In the genomic region with DNA sequence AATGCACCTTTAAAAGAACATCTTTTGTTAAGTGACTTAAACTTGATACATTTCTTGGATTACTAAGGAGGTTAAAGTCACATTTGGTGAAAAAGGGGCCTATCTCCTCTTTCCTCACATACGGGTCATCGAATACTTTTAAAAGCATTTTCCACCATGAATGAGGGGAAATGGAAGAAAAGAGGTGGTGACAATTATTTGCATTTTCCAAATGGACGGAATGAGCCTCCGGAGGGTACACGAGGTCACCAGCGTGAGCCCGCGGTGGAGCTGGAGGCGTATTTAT, we compare ENCODE assay signal across 8 cellular contexts. TPM values are rescaled to one million over a fixed set of nuclear protein-coding genes. Genes with fewer than 3 reads are reported as not detected.
DNase-seq lines count a peak whose midpoint lies in the region; ATAC-seq and TF ChIP-seq lines count a peak whose summit lies in the region.

No MANE protein-coding gene starts in this region.

- H3K4me3 ChIP-seq in HCT116 (replicated peaks in 1 of 2; ENCODE audit: low read depth in 1 of 2, low read length in 2 of 2) (peak overlapping the region; percentile 79 to 81), smooth muscle cell (peak overlapping the region; percentile 84)

- H3K4me2 ChIP-seq in HCT116 (ENCODE audit: low read length) (peak overlapping the region; percentile 81), smooth muscle cell (peak overlapping the region; percentile 83)

- intact Hi-C loops in HCT116 (cut with micrococcal nuclease), result loop anchor here (5.0 kb wide), 1 partner anchor 233 kb away; a partner anchor contains a TSS

- peak overlapping the region; percentile 78 to 88 (median 87) for H3K4me3 Mint-ChIP-seq in T-cell

- no peaks in the 10 kb centered on the region for H3K36me3 Mint-ChIP-seq in T-cell

- DNase-seq in HCT116 (ENCODE audit: low read depth, low spot score) (no peak), T-cell (no peak), foreskin keratinocyte (no peak), smooth muscle cell (lab: John Stamatoyannopoulos, UW; ENCODE audit: unreplicated experiment) (no peak), middle frontal gyrus (ENCODE audit: extremely low spot score, low spot score) (no peak)

- peaks cover 19 to 27% of the 10 kb centered on the region in 2 experiments for H3K4me1 ChIP-seq in HCT116 (ENCODE audit: control insufficient read depth in 1 of 2, insufficient read depth in 2 of 2, low read length in 2 of 2)
- H3K4me1 ChIP-seq in foreskin keratinocyte, result peaks cover 10% of the 10 kb centered on the region
- peaks cover 21% of the 10 kb centered on the region for H3K4me1 ChIP-seq in smooth muscle cell (ENCODE audit: low read depth)

- 2% methylated on average over 9 of the region's 9 CpGs for WGBS in smooth muscle cell (ENCODE audit: low lambda C conversion rate)

- peaks cover 29 to 35% (median 32%) of the 10 kb centered on the region in 3 donors for H3K4me1 Mint-ChIP-seq in T-cell

- no peak overlapping the region for H2AFZ ChIP-seq in HCT116 (ENCODE audit: low read depth, low read length, poor library complexity, severe bottlenecking)
- peak overlapping the region; percentile 89 for H2AFZ ChIP-seq in smooth muscle cell (ENCODE audit: low read depth)

- CTCF ChIA-PET in HCT116 (lab: Charles Lee) (no interaction called here), T-cell (lab: Charles Lee) (no interaction called here)

- H3K9me2 ChIP-seq in HCT116 (ENCODE audit: insufficient read depth), result no peaks in the 10 kb centered on the region

- TF ChIP-seq RAD21 in HCT116 (IDR thresholded peaks at IDR 0.05; ENCODE audit: low read depth), result 0 out of 2 replicates have a peak, but pooled peaks have one; percentile 2

- RAD21 ChIA-PET in HCT116 (lab: Charles Lee; ENCODE audit: low non-redundant PET in 1 of 2, low total read pairs in 2 of 2, uncharacterized antibody in 2 of 2, unreplicated experiment in 2 of 2), result no interaction called here

- H3K27me3 ChIP-seq in HCT116 (ENCODE audit: insufficient read depth, low read length) (no peaks in the 10 kb centered on the region), foreskin keratinocyte (no peaks in the 10 kb centered on the region), smooth muscle cell (ENCODE audit: low read depth) (no peaks in the 10 kb centered on the region)

- TF ChIP-seq CTCF in HCT116 (IDR thresholded peaks at IDR 0.05 in 2 of 3, conservative IDR thresholded peaks at IDR 0.05 in 1 of 3; ENCODE audit: borderline replicate concordance in 1 of 3, insufficient read depth in 1 of 3, low read depth in 2 of 3, low read length in 2 of 3) (no peak), foreskin keratinocyte (conservative IDR thresholded peaks at IDR 0.05) (no peak), smooth muscle cell (IDR thresholded peaks at IDR 0.05; ENCODE audit: borderline replicate concordance, insufficient read depth, poor library complexity, severe bottlenecking) (no peak)

- TF ChIP-seq POLR2A in HCT116 (IDR thresholded peaks at IDR 0.05; ENCODE audit: borderline replicate concordance, extremely low read depth, insufficient read depth, insufficient read length), result no peak

- peaks cover 4% of the 10 kb centered on the region; the same call in 1 of the 2 replicates for H4K20me1 ChIP-seq in HCT116 (ENCODE audit: insufficient read depth)
- peaks cover 30% of the 10 kb centered on the region for H4K20me1 ChIP-seq in smooth muscle cell (ENCODE audit: low read depth)

- peaks cover 8 to 19% of the 10 kb centered on the region in 2 donors for H3K27me3 Mint-ChIP-seq in T-cell

- H3K79me2 ChIP-seq in HCT116 (ENCODE audit: insufficient read depth, low read length), result peaks cover 43% of the 10 kb centered on the region
- H3K79me2 ChIP-seq in smooth muscle cell (ENCODE audit: low read depth), result peaks cover 35% of the 10 kb centered on the region

- H3K27ac ChIP-seq in HCT116 (ENCODE audit: low read depth, low read length) (peak overlapping the region; percentile 98), foreskin keratinocyte (peak overlapping the region; percentile 77), smooth muscle cell (ENCODE audit: low read depth) (peak overlapping the region; percentile 84)

- POLR2A ChIA-PET in HCT116 (lab: Charles Lee), result no interaction called here
- POLR2A ChIA-PET in T-cell (lab: Charles Lee), result no interaction called here

- ATAC-seq in HCT116, result no peak
- ATAC-seq in T-cell (replicated peaks in 1 of 4), result no peak
- ATAC-seq in foreskin keratinocyte, result no peak
- no peak for ATAC-seq in GM19328 (IDR thresholded peaks at IDR 0.05; ENCODE audit: unreplicated experiment)
- no peak for ATAC-seq in HG02678 (IDR thresholded peaks at IDR 0.05; ENCODE audit: unreplicated experiment)
- ATAC-seq in GM18858 (IDR thresholded peaks at IDR 0.05; ENCODE audit: unreplicated experiment), result no peak

- H3K9ac ChIP-seq in HCT116 (ENCODE audit: low read length) (peak overlapping the region; percentile 93), smooth muscle cell (ENCODE audit: low read depth) (peak overlapping the region; percentile 94)

- no peaks in the 10 kb centered on the region for H3K9me3 ChIP-seq in HCT116 (ENCODE audit: control insufficient read depth in 1 of 2, insufficient read depth in 1 of 2, low read depth in 1 of 2, low read length in 2 of 2)
- no peaks in the 10 kb centered on the region for H3K9me3 ChIP-seq in smooth muscle cell (replicated peaks; ENCODE audit: low read depth)

- H3K27ac Mint-ChIP-seq in T-cell, result peak overlapping the region in 1 of 2 donors; percentile 62

- BruUV-seq in HCT116 (replicated peaks; lab: Mats Ljungman, UMichigan), result no TSS peak

- H3F3A ChIP-seq in smooth muscle cell (ENCODE audit: low read depth), result no peaks in the 10 kb centered on the region

- H3K9me3 Mint-ChIP-seq in T-cell, result no peaks in the 10 kb centered on the region

- H3K36me3 ChIP-seq in HCT116 (ENCODE audit: control insufficient read depth in 1 of 2, insufficient read depth in 2 of 2, low read length in 2 of 2), result no peaks in the 10 kb centered on the region
- no peaks in the 10 kb centered on the region for H3K36me3 ChIP-seq in smooth muscle cell (ENCODE audit: low read depth)

TF ChIP-seq in HCT116, 20 proteins besides CTCF, POLR2A, EP300 and RAD21:
- TF ChIP-seq POLR2AphosphoS5 (IDR thresholded peaks at IDR 0.05; ENCODE audit: low read depth, low read length) (no peak), EGR1 (IDR thresholded peaks at IDR 0.05; ENCODE audit: low read depth) (0 out of 2 replicates have a peak, but pooled peaks have one; percentile 23), SIN3A (IDR thresholded peaks at IDR 0.05; ENCODE audit: low read depth) (no peak), FOSL1 (IDR thresholded peaks at IDR 0.05; ENCODE audit: low read depth) (0 out of 2 replicates have a peak, but pooled peaks have one; percentile 2)
- TF ChIP-seq, protein P1, sequence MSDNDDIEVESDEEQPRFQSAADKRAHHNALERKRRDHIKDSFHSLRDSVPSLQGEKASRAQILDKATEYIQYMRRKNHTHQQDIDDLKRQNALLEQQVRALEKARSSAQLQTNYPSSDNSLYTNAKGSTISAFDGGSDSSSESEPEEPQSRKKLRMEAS (IDR thresholded peaks at IDR 0.05), result peak; percentile 28; the same call in 1 of the 2 replicates
TF ChIP-seq in HCT116: peak in this region for 3.

RNA-seq across cellular contexts. Expression of a gene that starts 1.0 kb away (rescaled TPM):
- total RNA-seq in HCT116 (2021; ENCODE audit: unreplicated experiment), result 42.6 TPM
- polyA plus RNA-seq in HCT116 (2012), result 10.5 and 13.5 TPM in 2 replicates
- total RNA-seq in T-cell, result 10 to 100 TPM in 4 of 5 donors, 1 to 10 TPM in 1; 7.8 to 15.0 (median 11.4) TPM
- total RNA-seq in foreskin keratinocyte, result 26.1 and 26.9 TPM in 2 replicates
- 3.3 and 4.4 TPM in 2 replicates for polyA plus RNA-seq in foreskin keratinocyte
- total RNA-seq in smooth muscle cell, result 52.2 and 80.9 TPM in 2 replicates
- 13.6 and 15.5 TPM in 2 replicates for polyA plus RNA-seq in smooth muscle cell
